In genomic region chr2:11465485-11466306, GRCh38 we compare ENCODE assay signal across 8 cellular contexts. TPM values are rescaled to one million over a fixed set of nuclear protein-coding genes. Genes with fewer than 3 reads are reported as not detected.
DNase-seq lines count a peak whose midpoint lies in the region; ATAC-seq, FAIRE-seq and TF ChIP-seq lines count a peak whose summit lies in the region.

Gene E2F6, minus strand, starts transcription at chr2:11466161. Its CDS starts 282 bp downstream, at chr2:11465879.

- H3K79me2 ChIP-seq in HepG2 (ENCODE audit: insufficient read depth, low read length), result peaks cover 48% of the 10 kb centered on the region

- TF ChIP-seq EP300 in HepG2 (IDR thresholded peaks at IDR 0.05; ENCODE audit: low read depth in 2 of 2, low read length in 2 of 2), result peak; percentile 75 to 77; a peak in 3 of 4 replicates
- TF ChIP-seq EP300 in HepG2 (CRISPR knock-in tag; IDR thresholded peaks at IDR 0.05; ENCODE audit: borderline replicate concordance), result peak; percentile 56; the same call in 1 of the 2 replicates

- peaks cover 6% of the 10 kb centered on the region; the same call in 1 of the 2 replicates for H3K9me3 ChIP-seq in BLaER1
- no peaks in the 10 kb centered on the region for H3K9me3 ChIP-seq in HepG2 (ENCODE audit: low read length)

- H3K4me1 Mint-ChIP-seq in dendritic cell treated with granulocyte-macrophage colony-stimulating factor and Interleukin-4, amounts not matched to agents 40 ng/mL and 50 ng/mL, for 4 days (ENCODE audit: low read depth), result peaks cover 38% of the 10 kb centered on the region

- H3K27me3 ChIP-seq in BLaER1 (no peaks in the 10 kb centered on the region), HepG2 (ENCODE audit: control insufficient read depth in 1 of 2, insufficient read depth in 2 of 2, low read length in 2 of 2) (no peaks in the 10 kb centered on the region)

- H3K4me2 ChIP-seq in BLaER1 (peak within 1 kb of the TSS; percentile 91), HepG2 (ENCODE audit: low read depth, low read length) (peak within 1 kb of the TSS; percentile 99)

- no peak for FAIRE-seq in HepG2 (lab: Jason Lieb, UNC)

- H3K4me3 ChIP-seq in BLaER1, result peak within 1 kb of the TSS; percentile 77
- peak within 1 kb of the TSS; percentile 66 to 73 (median 71) for H3K4me3 ChIP-seq in HepG2 (replicated peaks in 1 of 3; ENCODE audit: insufficient read depth in 1 of 3, low read depth in 2 of 3, low read length in 3 of 3)

- peak; percentile 44; the same call in 1 of the 2 replicates for TF ChIP-seq CTCF in HepG2 (CRISPR knock-in tag; IDR thresholded peaks at IDR 0.05)

- H3K36me3 Mint-ChIP-seq in dendritic cell treated with granulocyte-macrophage colony-stimulating factor and Interleukin-4, amounts not matched to agents 40 ng/mL and 50 ng/mL, for 4 days (ENCODE audit: low read depth), result peaks cover 31% of the 10 kb centered on the region

- peak; percentile 65 to 76; a peak in 2 of 4 replicates for TF ChIP-seq POLR2A in HepG2 (IDR thresholded peaks at IDR 0.05; ENCODE audit: insufficient read depth in 1 of 2, low read depth in 2 of 2, low read length in 2 of 2)

- peak; percentile 47; the same call in 1 of the 2 replicates for TF ChIP-seq RAD21 in HepG2 (CRISPR knock-in tag; IDR thresholded peaks at IDR 0.05)

- H3K27ac Mint-ChIP-seq in dendritic cell treated with granulocyte-macrophage colony-stimulating factor and Interleukin-4, amounts not matched to agents 40 ng/mL and 50 ng/mL, for 4 days, result peak within 1 kb of the TSS; percentile 96

- no peaks in the 10 kb centered on the region for H3K9me3 Mint-ChIP-seq in dendritic cell treated with granulocyte-macrophage colony-stimulating factor and Interleukin-4, amounts not matched to agents 40 ng/mL and 50 ng/mL, for 4 days

- H2AFZ ChIP-seq in HepG2 (ENCODE audit: low read length), result peak within 1 kb of the TSS; percentile 74

- H3K4me1 ChIP-seq in BLaER1 (peaks cover 42% of the 10 kb centered on the region), HepG2 (ENCODE audit: insufficient read depth, low read length) (peaks cover 67% of the 10 kb centered on the region)

- intact Hi-C loops in dendritic cell treated with granulocyte-macrophage colony-stimulating factor and Interleukin-4, amounts not matched to agents 40 ng/mL and 50 ng/mL, for 4 days (cut with micrococcal nuclease), result loop anchor here (10.0 kb wide), 1 partner anchor 279 kb away; the partner anchor contains the start of gene LPIN1
- intact Hi-C loops in HepG2 (cut with micrococcal nuclease; ENCODE audit: unreplicated experiment), result no loop called here

- peak; percentile 97 for DNase-seq in NCI-H82 (lab: John Stamatoyannopoulos, UW)
- peak; percentile 77 to 80 for DNase-seq in activated CD4-positive, alpha-beta T cell treated with anti-CD3 and anti-CD28 coated beads, Interleukin-2, amount 50 U/mL, for 4 hours
- peak; percentile 94 for DNase-seq in HepG2 (ENCODE audit: low spot score)
- peak; percentile 85 to 88 for DNase-seq in stimulated activated CD4-positive, alpha-beta T cell treated with anti-CD3 and anti-CD28 coated beads, Interleukin-2, amount 100 ng/mL, for 48 hours

- peak; percentile 66 for ATAC-seq in GM19351 (IDR thresholded peaks at IDR 0.05; ENCODE audit: unreplicated experiment)
- peak; percentile 68 for ATAC-seq in HG03571 (IDR thresholded peaks at IDR 0.05; ENCODE audit: unreplicated experiment)
- peak; percentile 82 for ATAC-seq in HepG2

- POLR2A ChIA-PET in HepG2 (lab: Yijun Ruan, JAX), result interaction anchor here (0.8 to 2.6 kb wide), 17 partner anchors 12 to 333 kb away, joined by 3 to 17 read pairs (median 4); a partner anchor contains a TSS

- CTCF ChIA-PET in HepG2 (lab: Yijun Ruan, JAX; ENCODE audit: low intra/inter-chr PET ratio, low total read pairs), result no interaction called here

- peaks cover 44% of the 10 kb centered on the region for H4K20me1 ChIP-seq in BLaER1
- H4K20me1 ChIP-seq in HepG2 (ENCODE audit: insufficient read depth, low read length), result peaks cover 22% of the 10 kb centered on the region

- H3K27ac ChIP-seq in BLaER1 (peak within 1 kb of the TSS; percentile 88), HepG2 (ENCODE audit: extremely low read length, insufficient read depth, low read length) (peak within 1 kb of the TSS; percentile 67)

- BruUV-seq in HepG2 (replicated peaks; lab: Mats Ljungman, UMichigan), result no TSS peak

- H3K9ac ChIP-seq in BLaER1 (peak within 1 kb of the TSS; percentile 85), HepG2 (ENCODE audit: insufficient read depth, low read depth, low read length) (peak within 1 kb of the TSS; percentile 72)

- in situ Hi-C loops in HepG2 (cut with HindIII; ENCODE audit: extremely low pct_ligation_motif_present, low pct_unique_long_range_greater_than_20kb), result no loop called here

- H3K36me3 ChIP-seq in BLaER1, result peaks cover 32% of the 10 kb centered on the region
- peaks cover 1 to 8% of the 10 kb centered on the region in 2 experiments; a peak in 4 of 5 replicates for H3K36me3 ChIP-seq in HepG2 (replicated peaks in 1 of 2; ENCODE audit: control insufficient read depth in 1 of 2, insufficient read depth in 2 of 2, low read length in 2 of 2)

- peak within 1 kb of the TSS; percentile 97 for H3K4me3 Mint-ChIP-seq in dendritic cell treated with granulocyte-macrophage colony-stimulating factor and Interleukin-4, amounts not matched to agents 40 ng/mL and 50 ng/mL, for 4 days

- under 1% methylated on average over 45 of the region's 86 CpGs for WGBS in HepG2 (ENCODE audit: low lambda C conversion rate)

- H3K27me3 Mint-ChIP-seq in dendritic cell treated with granulocyte-macrophage colony-stimulating factor and Interleukin-4, amounts not matched to agents 40 ng/mL and 50 ng/mL, for 4 days, result no peaks in the 10 kb centered on the region

TF ChIP-seq in HepG2, 621 proteins besides CTCF, POLR2A, EP300 and RAD21 (continues in another document):
- TF ChIP-seq GTF3A (CRISPR knock-in tag; conservative IDR thresholded peaks at IDR 0.05) (no peak; the same call in 1 of the 2 replicates), ZGPAT (CRISPR knock-in tag; IDR thresholded peaks at IDR 0.05) (peak; percentile 99), BRCA1 (CRISPR knock-in tag; IDR thresholded peaks at IDR 0.05) (peak; percentile 97), ZBTB10 (CRISPR knock-in tag; IDR thresholded peaks at IDR 0.05; ENCODE audit: borderline replicate concordance) (peak; percentile 96), FIP1L1 (IDR thresholded peaks at IDR 0.05; ENCODE audit: borderline replicate concordance, insufficient read depth, low read depth, low read length) (peak; percentile 97; the same call in 1 of the 2 replicates), BHLHE40 (IDR thresholded peaks at IDR 0.05; ENCODE audit: low read length) (peak; percentile 85)

RNA-seq across cellular contexts. Expression of gene E2F6, which starts in this region (rescaled TPM):
- 36.0 and 40.1 TPM in 2 replicates for total RNA-seq in HepG2 (2016; rRNA removed; fragmentation: Illumina TruSeq; extraction: Trizol)
- 13.0 and 13.9 TPM in 2 replicates for total RNA-seq in HepG2 (2016; cell fraction: cytosol; rRNA removed; fragmentation: Illumina TruSeq; extraction: Trizol; ENCODE audit: low read depth)
- total RNA-seq in HepG2 (2016; cell fraction: insoluble cytoplasmic fraction; rRNA removed; fragmentation: Illumina TruSeq; extraction: Trizol), result 36.8 and 38.9 TPM in 2 replicates
- total RNA-seq in HepG2 (2016; cell fraction: membrane; rRNA removed; fragmentation: Illumina TruSeq; extraction: Trizol), result 37.8 and 40.8 TPM in 2 replicates
- total RNA-seq in HepG2 (2016; cell fraction: nucleus; rRNA removed; fragmentation: Illumina TruSeq; extraction: Trizol), result 35.5 and 39.9 TPM in 2 replicates
- 22.6 and 27.3 TPM in 2 replicates for polyA plus RNA-seq in HepG2 (2011; rRNA removed)
- 9.9 and 16.5 TPM in 2 replicates for polyA plus RNA-seq in HepG2 (2011; cell fraction: cytosol; rRNA removed)
- polyA plus RNA-seq in HepG2 (2011; cell fraction: nucleus; rRNA removed), result 15.6 and 16.3 TPM in 2 replicates
- polyA plus RNA-seq in HepG2 (2012), result 28.6 and 31.7 TPM in 2 replicates
- 10.7 and 15.9 TPM in 2 replicates for polyA plus RNA-seq in HepG2 (2016; cell fraction: cytosol; fragmentation: Illumina TruSeq; extraction: Trizol; ENCODE audit: low read depth)
- polyA plus RNA-seq in HepG2 (2016; cell fraction: insoluble cytoplasmic fraction; fragmentation: Illumina TruSeq; extraction: Trizol; ENCODE audit: low read depth), result 49.4 and 50.1 TPM in 2 replicates
- 27.3 and 31.7 TPM in 2 replicates for polyA plus RNA-seq in HepG2 (2016; cell fraction: membrane; fragmentation: Illumina TruSeq; extraction: Trizol; ENCODE audit: low read depth)
- 72.4 and 76.7 TPM in 2 replicates for polyA plus RNA-seq in HepG2 (2016; cell fraction: nucleus; fragmentation: Illumina TruSeq; extraction: Trizol; ENCODE audit: insufficient read depth, low read depth)
- 8.6 and 12.9 TPM in 2 replicates for polyA minus RNA-seq in HepG2 (2011; rRNA and poly(A)+ RNA removed; ENCODE audit: low replicate concordance)
- 10.9 and 11.8 TPM in 2 replicates for polyA minus RNA-seq in HepG2 (2011; cell fraction: cytosol; rRNA and poly(A)+ RNA removed)
- 32.4 and 33.1 TPM in 2 replicates for polyA minus RNA-seq in HepG2 (2011; cell fraction: nucleus; rRNA and poly(A)+ RNA removed)

Comparison
In these comparisons a context has a peak if more than half of its experiments do, and no peak if none do; other contexts are left out.
1. Peak in every context shown above with its lines: DNase-seq, ATAC-seq, H3K4me3 ChIP-seq and H3K27ac ChIP-seq.